ENCODE assay signal across 15 cellular contexts in the genomic region with DNA sequence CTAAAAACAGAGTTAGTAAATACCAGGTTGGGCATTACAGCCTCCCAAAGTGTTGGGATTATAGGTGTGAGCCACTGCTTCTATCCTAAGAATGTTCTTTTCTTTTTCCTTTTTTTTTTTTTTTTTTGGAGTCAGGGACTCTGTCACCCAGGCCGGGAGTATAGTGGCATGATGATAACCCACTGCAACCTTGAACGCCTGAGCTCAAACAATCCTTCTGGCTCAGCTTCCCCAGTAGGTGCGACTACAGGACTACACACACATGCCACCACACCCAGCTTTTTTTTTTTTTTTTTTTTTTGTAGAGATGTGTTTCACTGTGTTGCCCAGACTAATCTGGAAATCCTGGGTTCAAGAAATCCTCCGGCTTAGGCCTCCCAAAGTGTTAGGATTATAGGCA. TPM values are rescaled to one million over a fixed set of nuclear protein-coding genes. Genes with fewer than 3 reads are reported as not detected.
DNase-seq lines count a peak whose midpoint lies in the region; ATAC-seq and TF ChIP-seq lines count a peak whose summit lies in the region.
"Had no signal": no experiment of that assay in that cellular context is flagged by ENCODE, and none has a peak within 500 bp of the region (broad histone marks: within the 10 kb centered on the region; RNA-seq: fewer than 3 reads in every experiment).

No MANE protein-coding gene starts in this region.

- no peaks in the 10 kb centered on the region for H3K9me2 ChIP-seq in GM23338 (ENCODE audit: insufficient read depth)

- H3K18ac ChIP-seq in mesendoderm (ENCODE audit: low read length) (no peak overlapping the region), mesenchymal stem cell (ENCODE audit: low read depth in 1 of 2, low read length in 2 of 2) (no peak overlapping the region)

- peaks cover 7% of the 10 kb centered on the region; the same call in 1 of the 2 replicates for H3F3A ChIP-seq in GM23338 (replicated peaks; ENCODE audit: low read depth)

- H3K9me3 Mint-ChIP-seq in GM23338 = peaks cover 3% of the 10 kb centered on the region; the same call in 2 of the 3 replicates
- H3K9me3 Mint-ChIP-seq in endodermal cell = peaks cover 10% of the 10 kb centered on the region
- no peaks in the 10 kb centered on the region for H3K9me3 Mint-ChIP-seq in progenitor cell of endocrine pancreas (ENCODE audit: low read depth)
- no peaks in the 10 kb centered on the region for H3K9me3 Mint-ChIP-seq in activated naive CD8-positive, alpha-beta T cell treated with anti-CD3 and anti-CD28 coated beads for 36 hours
- H3K9me3 Mint-ChIP-seq: CD14-positive monocyte; CD4-positive, alpha-beta memory T cell had no signal

- H2BK120ac ChIP-seq in mesendoderm (ENCODE audit: low read depth, low read length) (peak overlapping the region; percentile 28), mesenchymal stem cell (ENCODE audit: low read depth, low read length) (no peak overlapping the region)

- H3K14ac ChIP-seq in mesenchymal stem cell (ENCODE audit: low read length in 2 of 2) = no peak overlapping the region

- no peak overlapping the region for H3K27ac ChIP-seq in GM23338 (ENCODE audit: low read depth)
- H3K27ac ChIP-seq in endodermal cell (ENCODE audit: low read depth, low read length) = no peak overlapping the region
- H3K27ac ChIP-seq in mesendoderm (ENCODE audit: low read depth, low read length) = peak overlapping the region; percentile 73
- H3K27ac ChIP-seq in mesenchymal stem cell (ENCODE audit: low read length, poor library complexity, severe bottlenecking) = no peak overlapping the region
- H3K27ac ChIP-seq: BLaER1 had no signal

- no peak overlapping the region for H2BK5ac ChIP-seq in mesendoderm (ENCODE audit: low read length)
- H2BK5ac ChIP-seq in mesenchymal stem cell (ENCODE audit: low read depth, low read length, poor library complexity, severe bottlenecking) = no peak overlapping the region

- no peak overlapping the region for H2BK12ac ChIP-seq in mesenchymal stem cell (ENCODE audit: low read length in 2 of 2)

- peaks cover 6% of the 10 kb centered on the region for H3K4me1 ChIP-seq in GM23338 (ENCODE audit: insufficient read depth)
- peaks cover 4% of the 10 kb centered on the region for H3K4me1 ChIP-seq in endodermal cell (ENCODE audit: control insufficient read depth, insufficient read depth, low read length)
- no peaks in the 10 kb centered on the region for H3K4me1 ChIP-seq in mesendoderm (ENCODE audit: control insufficient read depth, low read depth, low read length)
- peaks cover 5% of the 10 kb centered on the region for H3K4me1 ChIP-seq in mesenchymal stem cell (ENCODE audit: control insufficient read depth, insufficient read depth, low read depth, low read length)

- DNase-seq in GM23338 (ENCODE audit: low spot score) (no peak), endodermal cell (no peak), mesendoderm (no peak), progenitor cell of endocrine pancreas (ENCODE audit: low spot score, unreplicated experiment) (no peak), NCI-H1930 (lab: John Stamatoyannopoulos, UW) (no peak), cardiac septum (ENCODE audit: low spot score) (no peak), mesenchymal stem cell (no peak)
- DNase-seq in activated naive CD8-positive, alpha-beta T cell treated with anti-CD3 and anti-CD28 coated beads for 36 hours = no peak
- DNase-seq: 8988T; CD4-positive, alpha-beta memory T cell; GF-D8; GOT3; H9 had no signal

- H3K4me3 Mint-ChIP-seq in GM23338 (no peak overlapping the region), endodermal cell (no peak overlapping the region), progenitor cell of endocrine pancreas (ENCODE audit: low read depth) (no peak overlapping the region)
- H3K4me3 Mint-ChIP-seq in activated naive CD8-positive, alpha-beta T cell treated with anti-CD3 and anti-CD28 coated beads for 36 hours = no peak overlapping the region
- H3K4me3 Mint-ChIP-seq: CD14-positive monocyte; CD4-positive, alpha-beta memory T cell; H9 had no signal

- H3K4me2 ChIP-seq in GM23338 (no peak overlapping the region), mesendoderm (ENCODE audit: low read length) (no peak overlapping the region), mesenchymal stem cell (ENCODE audit: low read length, poor library complexity, severe bottlenecking) (no peak overlapping the region)
- H3K4me2 ChIP-seq: BLaER1 had no signal

- no peak overlapping the region for H4K91ac ChIP-seq in mesenchymal stem cell (ENCODE audit: low read length)

- H3K23ac ChIP-seq in mesendoderm (ENCODE audit: low read length) (no peak overlapping the region), mesenchymal stem cell (ENCODE audit: low read length in 2 of 2) (no peak overlapping the region)

- H3K27me3 Mint-ChIP-seq in GM23338 (ENCODE audit: insufficient read depth, low read depth, poor library complexity) = peaks cover 10% of the 10 kb centered on the region
- no peaks in the 10 kb centered on the region for H3K27me3 Mint-ChIP-seq in endodermal cell (ENCODE audit: insufficient read depth)
- no peaks in the 10 kb centered on the region for H3K27me3 Mint-ChIP-seq in progenitor cell of endocrine pancreas
- H3K27me3 Mint-ChIP-seq in activated naive CD8-positive, alpha-beta T cell treated with anti-CD3 and anti-CD28 coated beads for 36 hours = no peaks in the 10 kb centered on the region
- H3K27me3 Mint-ChIP-seq: CD4-positive, alpha-beta memory T cell had no signal

- H3K9ac ChIP-seq in endodermal cell (ENCODE audit: extremely low read depth, low read length, poor library complexity, severe bottlenecking) (no peak overlapping the region), mesendoderm (ENCODE audit: low read length) (no peak overlapping the region), mesenchymal stem cell (ENCODE audit: low read length) (no peak overlapping the region)
- H3K9ac ChIP-seq: BLaER1 had no signal

- H3K36me3 ChIP-seq in GM23338 (ENCODE audit: insufficient read depth) (peaks cover 3% of the 10 kb centered on the region; the same call in 1 of the 2 replicates), endodermal cell (ENCODE audit: control insufficient read depth, insufficient read depth, low read length) (peaks cover 30% of the 10 kb centered on the region), mesendoderm (ENCODE audit: control insufficient read depth, insufficient read depth, low read length) (no peaks in the 10 kb centered on the region), mesenchymal stem cell (ENCODE audit: control insufficient read depth in 1 of 2, insufficient read depth in 2 of 2, low read depth in 1 of 2, low read length in 2 of 2) (peaks cover 3 to 13% of the 10 kb centered on the region in 2 experiments)

- H2AFZ ChIP-seq in GM23338 (no peak overlapping the region), mesenchymal stem cell (ENCODE audit: low read depth, low read length) (no peak overlapping the region)

- H4K8ac ChIP-seq in mesendoderm (ENCODE audit: low read depth, low read length) (peak overlapping the region; percentile 56), mesenchymal stem cell (ENCODE audit: low read length) (no peak overlapping the region)

- intact Hi-C loops in cardiac septum (cut with DNase I) = no loop called here

- H3K9me3 ChIP-seq in endodermal cell (ENCODE audit: control insufficient read depth, low read length) (peaks cover 12% of the 10 kb centered on the region), mesenchymal stem cell (ENCODE audit: control insufficient read depth, low read length) (no peaks in the 10 kb centered on the region)
- H3K9me3 ChIP-seq: BLaER1 had no signal

- 67 to 86% methylated on average over 2 to 3 of the region's 4 CpGs for WGBS in endodermal cell (ENCODE audit: insufficient coverage in 1 of 2, insufficient read length in 1 of 2), 2 experiments
- no CpG with 5 or more reads among the region's 4 CpGs for WGBS in mesendoderm (ENCODE audit: extremely low coverage, insufficient coverage, low lambda C conversion rate)
- no CpG with 5 or more reads among the region's 4 CpGs for WGBS in mesenchymal stem cell

- no peak overlapping the region for H4K5ac ChIP-seq in mesendoderm (ENCODE audit: low read length)

- no peak overlapping the region for H3K4me3 ChIP-seq in GM23338
- no peak overlapping the region for H3K4me3 ChIP-seq in endodermal cell (ENCODE audit: low read length)
- no peak overlapping the region for H3K4me3 ChIP-seq in mesendoderm (ENCODE audit: low read length)
- H3K4me3 ChIP-seq in mesenchymal stem cell (ENCODE audit: insufficient read depth in 1 of 2, low read depth in 1 of 2, low read length in 2 of 2) = no peak overlapping the region
- H3K4me3 ChIP-seq: BLaER1 had no signal

- peaks cover 11% of the 10 kb centered on the region for H3K79me1 ChIP-seq in mesendoderm (ENCODE audit: low read length)
- peaks cover 4% of the 10 kb centered on the region for H3K79me1 ChIP-seq in mesenchymal stem cell (replicated peaks; ENCODE audit: low read length, poor library complexity, severe bottlenecking)

- H3K27ac Mint-ChIP-seq in GM23338 (peak overlapping the region; percentile 50; the same call in 1 of the 2 replicates), endodermal cell (peak overlapping the region; percentile 94), progenitor cell of endocrine pancreas (peak overlapping the region; percentile 97)
- no peak overlapping the region for H3K27ac Mint-ChIP-seq in activated naive CD8-positive, alpha-beta T cell treated with anti-CD3 and anti-CD28 coated beads for 36 hours
- H3K27ac Mint-ChIP-seq: CD14-positive monocyte; CD4-positive, alpha-beta memory T cell had no signal

- TF ChIP-seq CTCF in GM23338 (conservative IDR thresholded peaks at IDR 0.05; ENCODE audit: low read depth in 2 of 2) = no peak
- no peak for TF ChIP-seq CTCF in endodermal cell (conservative IDR thresholded peaks at IDR 0.05)
- TF ChIP-seq CTCF in progenitor cell of endocrine pancreas (IDR thresholded peaks at IDR 0.05; ENCODE audit: unreplicated experiment) = no peak

- no peak for ATAC-seq in GM23338

- H3K27me3 ChIP-seq in GM23338 (ENCODE audit: insufficient read depth) = no peaks in the 10 kb centered on the region
- H3K27me3 ChIP-seq in endodermal cell (ENCODE audit: control insufficient read depth, insufficient read depth, low read length, poor library complexity, severe bottlenecking) = no peaks in the 10 kb centered on the region
- no peaks in the 10 kb centered on the region for H3K27me3 ChIP-seq in mesendoderm (ENCODE audit: insufficient read depth, low read length, poor library complexity)
- H3K27me3 ChIP-seq in mesenchymal stem cell (ENCODE audit: control insufficient read depth in 1 of 2, insufficient read depth in 1 of 2, low read length in 2 of 2) = no peaks in the 10 kb centered on the region
- H3K27me3 ChIP-seq: BLaER1 had no signal

- H2BK15ac ChIP-seq in mesendoderm (replicated peaks; ENCODE audit: low read depth) (no peak overlapping the region), mesenchymal stem cell (ENCODE audit: low read depth, poor library complexity, severe bottlenecking) (no peak overlapping the region)

- H3K56ac ChIP-seq in mesendoderm (ENCODE audit: low read length) = no peak overlapping the region

- peaks cover 10% of the 10 kb centered on the region for H3K4me1 Mint-ChIP-seq in GM23338
- peaks cover 24% of the 10 kb centered on the region for H3K4me1 Mint-ChIP-seq in endodermal cell
- peaks cover 14% of the 10 kb centered on the region for H3K4me1 Mint-ChIP-seq in progenitor cell of endocrine pancreas (ENCODE audit: low read depth)
- H3K4me1 Mint-ChIP-seq in activated naive CD8-positive, alpha-beta T cell treated with anti-CD3 and anti-CD28 coated beads for 36 hours = peaks cover 16% of the 10 kb centered on the region

- H2AK5ac ChIP-seq in mesendoderm (ENCODE audit: low read length) (no peak overlapping the region), mesenchymal stem cell (ENCODE audit: low read length, severe bottlenecking) (no peak overlapping the region)

- no peak overlapping the region for H3K4ac ChIP-seq in mesendoderm (ENCODE audit: low read depth, low read length)
- H3K4ac ChIP-seq in mesenchymal stem cell (ENCODE audit: low read depth in 1 of 2, low read length in 2 of 2) = no peak overlapping the region

- H3K36me3 Mint-ChIP-seq in GM23338 (ENCODE audit: low read depth) (peaks cover 37% of the 10 kb centered on the region), endodermal cell (ENCODE audit: low read depth) (peaks cover 35% of the 10 kb centered on the region), progenitor cell of endocrine pancreas (ENCODE audit: insufficient read depth) (no peaks in the 10 kb centered on the region)
- H3K36me3 Mint-ChIP-seq in activated naive CD8-positive, alpha-beta T cell treated with anti-CD3 and anti-CD28 coated beads for 36 hours = peaks cover 18% of the 10 kb centered on the region

- H3K79me2 ChIP-seq in GM23338 (replicated peaks; ENCODE audit: insufficient read depth) (peaks cover 94% of the 10 kb centered on the region), mesendoderm (ENCODE audit: control insufficient read depth, insufficient read depth, low read length) (peaks cover 19% of the 10 kb centered on the region)

- peaks cover 11% of the 10 kb centered on the region; the same call in 1 of the 2 replicates for H4K20me1 ChIP-seq in GM23338 (replicated peaks; ENCODE audit: insufficient read depth)
- H4K20me1 ChIP-seq: BLaER1 had no signal

RNA-seq across cellular contexts. Expression of gene ZBTB8OS, which starts 5.9 kb away (rescaled TPM):
- total RNA-seq in GM23338 (2014; rRNA removed; shearing (Covaris generic)) = 22.0 and 67.8 TPM in 2 replicates
- polyA plus RNA-seq in GM23338 (2016; fragmentation: Nextera tagmentation; extraction: Ambion mirVana) = 159 and 163 TPM in 2 replicates
- total RNA-seq in endodermal cell (10 to 100 TPM; 85.1 to 99.4 TPM), progenitor cell of endocrine pancreas (49.4 and 50.1 TPM in 2 replicates), cardiac septum (30.2 TPM)
- 47.4 TPM for polyA plus RNA-seq in endodermal cell (2013, experiment 1 of 2)
- polyA plus RNA-seq in endodermal cell (2013, experiment 2 of 2) = 49.6 TPM
- 76.5 TPM for polyA plus RNA-seq in mesendoderm (2013, experiment 1 of 2)
- polyA plus RNA-seq in mesendoderm (2013, experiment 2 of 2) = 77.6 TPM
- total RNA-seq in activated naive CD8-positive, alpha-beta T cell treated with anti-CD3 and anti-CD28 coated beads for 36 hours = 10 to 100 TPM; 64.5 to 69.9 TPM
- 68.5 TPM for polyA plus RNA-seq in mesenchymal stem cell (2013, experiment 1 of 2)
- 65.5 TPM for polyA plus RNA-seq in mesenchymal stem cell (2013, experiment 2 of 2)

RNA-seq across cellular contexts. Expression of gene RBBP4, which starts 6.6 kb away (rescaled TPM):
- 276 and 312 TPM in 2 replicates for total RNA-seq in GM23338 (2014; rRNA removed; shearing (Covaris generic))
- 246 and 262 TPM in 2 replicates for polyA plus RNA-seq in GM23338 (2016; fragmentation: Nextera tagmentation; extraction: Ambion mirVana)
- 100 to 1,000 TPM; 521 to 678 TPM for total RNA-seq in endodermal cell
- 360 TPM for polyA plus RNA-seq in endodermal cell (2013, experiment 1 of 2)
- polyA plus RNA-seq in endodermal cell (2013, experiment 2 of 2) = 346 TPM
- polyA plus RNA-seq in mesendoderm (2013, experiment 1 of 2) = 204 TPM
- polyA plus RNA-seq in mesendoderm (2013, experiment 2 of 2) = 210 TPM
- total RNA-seq in progenitor cell of endocrine pancreas = 426 and 432 TPM in 2 replicates
- 100 to 1,000 TPM; 313 to 317 TPM for total RNA-seq in activated naive CD8-positive, alpha-beta T cell treated with anti-CD3 and anti-CD28 coated beads for 36 hours
- total RNA-seq in cardiac septum = 96.0 TPM
- polyA plus RNA-seq in mesenchymal stem cell (2013, experiment 1 of 2) = 84.2 TPM
- 85.6 TPM for polyA plus RNA-seq in mesenchymal stem cell (2013, experiment 2 of 2)

RNA-seq across cellular contexts. Expression of gene SYNC, which starts 58.1 kb away (rescaled TPM):
- total RNA-seq in GM23338 (2014; rRNA removed; shearing (Covaris generic)) = not detected in 2 replicates
- 0.31 TPM in 1 of 2 replicates, not detected in the other for polyA plus RNA-seq in GM23338 (2016; fragmentation: Nextera tagmentation; extraction: Ambion mirVana)
- total RNA-seq in endodermal cell (under 1 TPM in 1 of 2 donors, not detected in 1; 0.18 TPM), progenitor cell of endocrine pancreas (0.40 TPM in 1 of 2 replicates, not detected in the other), cardiac septum (18.2 TPM)
- polyA plus RNA-seq in endodermal cell (2013, experiment 1 of 2) = 0.32 TPM
- polyA plus RNA-seq in endodermal cell (2013, experiment 2 of 2) = 0.37 TPM
- 0.11 TPM for polyA plus RNA-seq in mesendoderm (2013, experiment 1 of 2)
- 0.06 TPM for polyA plus RNA-seq in mesendoderm (2013, experiment 2 of 2)
- total RNA-seq in activated naive CD8-positive, alpha-beta T cell treated with anti-CD3 and anti-CD28 coated beads for 36 hours = not detected
- 25.2 TPM for polyA plus RNA-seq in mesenchymal stem cell (2013, experiment 1 of 2)
- polyA plus RNA-seq in mesenchymal stem cell (2013, experiment 2 of 2) = 25.1 TPM
- total RNA-seq: CD4-positive, alpha-beta memory T cell had no signal
- polyA plus RNA-seq: CD4-positive, alpha-beta memory T cell had no signal

Comparison
In these comparisons a context has a peak if more than half of its experiments do, and no peak if none do; other contexts are left out.
1. RNA of gene SYNC, which starts 58.1 kb away (total RNA-seq): 18.2 TPM in cardiac septum (single experiment); 0.18 TPM in endodermal cell, 0.40 TPM in progenitor cell of endocrine pancreas, not detected in activated naive CD8-positive, alpha-beta T cell treated with anti-CD3 and anti-CD28 coated beads for 36 hours and not detected in GM23338; every median in the first group is over 10 times any median in the second.